In the genomic region with DNA sequence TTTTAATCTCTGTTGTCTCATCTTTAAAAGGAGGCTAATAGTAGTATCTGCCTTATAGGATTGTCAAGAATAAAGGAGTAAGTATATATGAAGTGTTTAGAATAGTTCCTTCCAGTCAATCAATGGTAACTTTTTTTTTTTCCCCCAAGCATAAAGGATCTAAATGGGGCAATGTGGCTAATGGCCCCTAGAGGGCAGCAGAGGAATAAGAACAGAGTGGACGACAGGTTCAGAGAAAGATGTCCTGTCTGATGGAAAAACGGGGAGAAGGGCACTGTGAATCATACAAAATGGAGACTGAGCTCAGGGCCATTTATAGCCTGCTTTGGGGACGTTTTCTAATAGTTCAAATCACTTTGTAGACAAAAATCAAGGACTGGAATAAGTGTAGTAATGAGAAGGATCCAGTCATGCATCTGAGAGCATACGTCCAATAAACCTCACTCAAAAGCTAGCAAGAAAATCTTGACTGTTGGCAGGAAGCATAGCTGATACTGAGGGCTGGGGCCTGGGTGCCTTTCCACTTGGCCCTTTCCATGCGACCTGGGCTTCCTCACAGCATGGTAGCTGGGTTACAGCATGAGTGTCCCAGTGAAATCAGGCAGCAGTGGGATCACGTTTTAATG, we compare ENCODE assay signal across 8 cellular contexts. TPM values are rescaled to one million over a fixed set of nuclear protein-coding genes. Genes with fewer than 3 reads are reported as not detected.
DNase-seq lines count a peak whose midpoint lies in the region; ATAC-seq and TF ChIP-seq lines count a peak whose summit lies in the region.

No MANE protein-coding gene starts in this region.

- ATAC-seq in activated naive CD8-positive, alpha-beta T cell treated with anti-CD3 and anti-CD28 coated beads, Interleukin-2, amount 50 U/mL, for 24 hours, result peak; percentile 57
- ATAC-seq in left cardiac atrium (peak; percentile 81 to 87), HG02884 (IDR thresholded peaks at IDR 0.05; ENCODE audit: unreplicated experiment) (no peak)

- H3K27me3 Mint-ChIP-seq in activated naive CD8-positive, alpha-beta T cell treated with anti-CD3 and anti-CD28 coated beads, Interleukin-2, amount 50 U/mL, for 24 hours, result no peaks in the 10 kb centered on the region

- H3K9me3 Mint-ChIP-seq in activated naive CD8-positive, alpha-beta T cell treated with anti-CD3 and anti-CD28 coated beads, Interleukin-2, amount 50 U/mL, for 24 hours, result peaks cover 10% of the 10 kb centered on the region

- intact Hi-C loops in left cardiac atrium (cut with DNase I), result loop anchor here in 1 of 2 donors (5.0 kb wide), 1 partner anchor 277 kb away; no protein-coding TSS in a partner anchor

- TF ChIP-seq CTCF in retinal pigment epithelial cell (conservative IDR thresholded peaks at IDR 0.05; ENCODE audit: low read depth, low read length), result peak; percentile 92

- no peak overlapping the region for H3K4me3 Mint-ChIP-seq in activated naive CD8-positive, alpha-beta T cell treated with anti-CD3 and anti-CD28 coated beads, Interleukin-2, amount 50 U/mL, for 24 hours

- H3K36me3 Mint-ChIP-seq in activated naive CD8-positive, alpha-beta T cell treated with anti-CD3 and anti-CD28 coated beads, Interleukin-2, amount 50 U/mL, for 24 hours (ENCODE audit: low read depth), result no peaks in the 10 kb centered on the region

- H3K27ac Mint-ChIP-seq in activated naive CD8-positive, alpha-beta T cell treated with anti-CD3 and anti-CD28 coated beads, Interleukin-2, amount 50 U/mL, for 24 hours, result peak overlapping the region; percentile 59

- peak; percentile 92 for DNase-seq in DMS53 (lab: John Stamatoyannopoulos, UW)
- DNase-seq in HCEC 1CT, result peak; percentile 71
- DNase-seq in NCI-H1417 (lab: John Stamatoyannopoulos, UW), result peak; percentile 77 to 94 (median 86)
- DNase-seq in T follicular helper cell (ENCODE audit: low read depth), result peak; percentile 39
- peak; percentile 67 for DNase-seq in activated naive CD8-positive, alpha-beta T cell treated with anti-CD3 and anti-CD28 coated beads, Interleukin-2, amount 50 U/mL, for 24 hours
- peak; percentile 48 for DNase-seq in left cardiac atrium
- peak; percentile 41 for DNase-seq in retinal pigment epithelial cell (ENCODE audit: low read depth)

- H3K4me1 Mint-ChIP-seq in activated naive CD8-positive, alpha-beta T cell treated with anti-CD3 and anti-CD28 coated beads, Interleukin-2, amount 50 U/mL, for 24 hours, result peaks cover 61% of the 10 kb centered on the region

- H3K4me3 ChIP-seq in retinal pigment epithelial cell (ENCODE audit: low read length), result no peak overlapping the region

RNA-seq across cellular contexts. Expression of a gene that starts 51.3 kb away (rescaled TPM):
- 1 to 10 TPM in 1 of 2 donors, under 1 TPM in 1; 0.15 to 1.0 TPM for total RNA-seq in left cardiac atrium

Comparison
In these comparisons a context has a peak if more than half of its experiments do, and no peak if none do; other contexts are left out.
1. DNase-seq: peak in every context shown above with its lines; median percentile 92 in DMS53; 86 in NCI-H1417; 71 in HCEC 1CT; 67 in activated naive CD8-positive, alpha-beta T cell treated with anti-CD3 and anti-CD28 coated beads, Interleukin-2, amount 50 U/mL, for 24 hours; 48 in left cardiac atrium; 41 in retinal pigment epithelial cell; 39 in T follicular helper cell.